In genomic region chr1:21938791-21939538, GRCh38 we compare ENCODE assay signal across 9 cellular contexts. TPM values are rescaled to one million over a fixed set of nuclear protein-coding genes. Genes with fewer than 3 reads are reported as not detected.
A peak's percentile ranks its signal among the peaks of the same experiment; 100 is the strongest.
DNase-seq lines count a peak whose midpoint lies in the region; ATAC-seq, FAIRE-seq and TF ChIP-seq lines count a peak whose summit lies in the region.
"Had no signal": no experiment of that assay in that cellular context is flagged by ENCODE, and none has a peak within 500 bp of the region (broad histone marks: within the 10 kb centered on the region; RNA-seq: fewer than 3 reads in every experiment).

No MANE protein-coding gene starts in this region.

- DNase-seq in RWPE1 (ENCODE audit: low spot score) (no peak), K562 (ENCODE audit: extremely low read depth in 1 of 4, low spot score in 3 of 4) (peak in 2 of 4 experiments; percentile 52 to 54), right lobe of liver (no peak), D341Med (ENCODE audit: low spot score) (no peak), LoVo (ENCODE audit: low spot score) (no peak)
- DNase-seq in stimulated activated naive CD8-positive, alpha-beta T cell treated with anti-CD3 and anti-CD28 coated beads, Interleukin-15, amount 100 ng/mL, for 72 hours: no peak
- DNase-seq: activated naive CD4-positive, alpha-beta T cell; SHP77 treated with DMSO at 0.1 percent for 48 hours had no signal

- CTCF ChIA-PET in RWPE1 (lab: Yijun Ruan, JAX) (interaction anchor here (0.6 to 1.3 kb wide), 3 partner anchors 8 to 90 kb away, joined by 3 to 6 read pairs (median 4); no protein-coding TSS in a partner anchor), K562 (lab: Yijun Ruan, JAX; ENCODE audit: low intra/inter-chr PET ratio) (no interaction called here)

- no peaks in the 10 kb centered on the region for H3K9me3 ChIP-seq in K562 (replicated peaks; ENCODE audit: control insufficient read depth, insufficient read depth, low read depth, low read length)
- no peaks in the 10 kb centered on the region for H3K9me3 ChIP-seq in right lobe of liver

- H3K27ac ChIP-seq in RWPE1: peak overlapping the region; percentile 96
- H3K27ac ChIP-seq in K562 (ENCODE audit: extremely low read depth, low read depth, low read length): no peak overlapping the region
- peak overlapping the region in 2 of 3 donors; percentile 3 to 9 for H3K27ac ChIP-seq in right lobe of liver

- no peak for TF ChIP-seq CTCF in RWPE1 (conservative IDR thresholded peaks at IDR 0.05; ENCODE audit: low read depth)
- TF ChIP-seq CTCF in K562 (IDR thresholded peaks at IDR 0.05 in 2 of 3, conservative IDR thresholded peaks at IDR 0.05 in 1 of 3; ENCODE audit: insufficient read depth in 2 of 3, low read depth in 1 of 3, low read length in 3 of 3): no peak
- TF ChIP-seq CTCF in right lobe of liver (IDR thresholded peaks at IDR 0.05): no peak

- no peaks in the 10 kb centered on the region for H3K27me3 ChIP-seq in K562 (ENCODE audit: control insufficient read depth in 2 of 2, insufficient read depth in 2 of 2, low read length in 2 of 2)
- H3K27me3 ChIP-seq in right lobe of liver: no peaks in the 10 kb centered on the region

- H3K79me2 ChIP-seq in K562 (ENCODE audit: control insufficient read depth, insufficient read depth, low read length): peaks cover 29% of the 10 kb centered on the region

- peaks cover 36% of the 10 kb centered on the region for H3K4me1 Mint-ChIP-seq in stimulated activated naive CD8-positive, alpha-beta T cell treated with anti-CD3 and anti-CD28 coated beads, Interleukin-15, amount 100 ng/mL, for 72 hours

- 0 out of 2 replicates have a peak overlapping the region, but pooled peaks have one; percentile 2 for H3K4me2 ChIP-seq in K562 (ENCODE audit: insufficient read depth, low read length)

- ATAC-seq in K562 (no peak), right lobe of liver (no peak), GM19463 (IDR thresholded peaks at IDR 0.05; ENCODE audit: unreplicated experiment) (no peak)
- ATAC-seq in stimulated activated naive CD8-positive, alpha-beta T cell treated with anti-CD3 and anti-CD28 coated beads, Interleukin-15, amount 100 ng/mL, for 72 hours: no peak

- peaks cover 10% of the 10 kb centered on the region; the same call in 1 of the 3 replicates for H3K36me3 ChIP-seq in K562 (ENCODE audit: control insufficient read depth, insufficient read depth, low read length)
- no peaks in the 10 kb centered on the region for H3K36me3 ChIP-seq in right lobe of liver

- peaks cover 69 to 77% of the 10 kb centered on the region in 2 experiments for H3K4me1 ChIP-seq in K562 (replicated peaks in 1 of 2; ENCODE audit: control insufficient read depth in 2 of 2, insufficient read depth in 2 of 2, low read length in 2 of 2)
- H3K4me1 ChIP-seq in right lobe of liver: peaks cover 0 to 4% (median 0%) of the 10 kb centered on the region in 4 donors

- H3K4me3 ChIP-seq in K562 (no peak overlapping the region), right lobe of liver (no peak overlapping the region)

- no peak for FAIRE-seq in K562 (lab: Jason Lieb, UNC)

- H4K20me1 ChIP-seq in K562 (replicated peaks; ENCODE audit: control insufficient read depth, insufficient read depth, low read length): no peaks in the 10 kb centered on the region

- peak overlapping the region; percentile 36 for H2AFZ ChIP-seq in K562 (ENCODE audit: low read depth, low read length)

- 30% methylated on average over 10 of the region's 10 CpGs for WGBS in K562 (ENCODE audit: insufficient coverage, low coverage, missing lambda C conversion rate)
- 60% methylated on average over 7 of the region's 10 CpGs for WGBS in right lobe of liver (ENCODE audit: insufficient coverage, low coverage, low lambda C conversion rate, missing lambda C conversion rate)

- peak overlapping the region in 1 of 2 donors; percentile 75 for H3K27ac Mint-ChIP-seq in stimulated activated naive CD8-positive, alpha-beta T cell treated with anti-CD3 and anti-CD28 coated beads, Interleukin-15, amount 100 ng/mL, for 72 hours

- TF ChIP-seq RAD21 in K562 (CRISPR knock-in tag; conservative IDR thresholded peaks at IDR 0.05 in 1 of 2, IDR thresholded peaks at IDR 0.05 in 1 of 2): no peak

- BruUV-seq in K562 (replicated peaks; lab: Mats Ljungman, UMichigan): no TSS peak

- POLR2A ChIA-PET in RWPE1 (lab: Yijun Ruan, JAX; ENCODE audit: low non-redundant PET): no interaction called here
- POLR2A ChIA-PET in K562 (lab: Yijun Ruan, JAX): interaction anchor here (0.7 to 1.8 kb wide), 7 partner anchors 10 to 374 kb away, joined by 3 to 10 read pairs (median 4); no protein-coding TSS in a partner anchor

- no peak for TF ChIP-seq POLR2A in K562 (conservative IDR thresholded peaks at IDR 0.05)
- TF ChIP-seq POLR2A in right lobe of liver (IDR thresholded peaks at IDR 0.05): no peak

- in situ Hi-C loops in K562 (cut with MboI): no loop called here

- H3K9ac ChIP-seq in K562 (ENCODE audit: insufficient read depth in 1 of 2, low read depth in 2 of 2, low read length in 2 of 2): peak overlapping the region in 1 of 2 experiments; percentile 73; a peak in 1 of 4 replicates

- peaks cover 20% of the 10 kb centered on the region for H3K27me3 Mint-ChIP-seq in stimulated activated naive CD8-positive, alpha-beta T cell treated with anti-CD3 and anti-CD28 coated beads, Interleukin-15, amount 100 ng/mL, for 72 hours

- no peak for TF ChIP-seq EP300 in K562 (IDR thresholded peaks at IDR 0.05; ENCODE audit: low read length)

- H3K4me3 Mint-ChIP-seq in stimulated activated naive CD8-positive, alpha-beta T cell treated with anti-CD3 and anti-CD28 coated beads, Interleukin-15, amount 100 ng/mL, for 72 hours: peak overlapping the region; percentile 40 to 57

- intact Hi-C loops in K562 (cut with micrococcal nuclease) (no loop called here), right lobe of liver (cut with DNase I) (no loop called here)

- H3K9me3 Mint-ChIP-seq in stimulated activated naive CD8-positive, alpha-beta T cell treated with anti-CD3 and anti-CD28 coated beads, Interleukin-15, amount 100 ng/mL, for 72 hours: no peaks in the 10 kb centered on the region

- H3K9me1 ChIP-seq in K562 (ENCODE audit: control insufficient read depth, insufficient read depth, low read length): no peaks in the 10 kb centered on the region

TF ChIP-seq in K562, 482 proteins besides CTCF, POLR2A, EP300 and RAD21 (continues in another document):
- TF ChIP-seq VEZF1 (CRISPR knock-in tag; IDR thresholded peaks at IDR 0.05) (peak; percentile 33), GATA2 (CRISPR knock-in tag; IDR thresholded peaks at IDR 0.05) (peak; percentile 37; the same call in 1 of the 2 replicates)

RNA-seq across cellular contexts. Expression of gene HSPG2, which starts 1.9 kb away (rescaled TPM):
- 232 and 574 TPM in 2 replicates for total RNA-seq in K562 (2011; cell fraction: chromatin; rRNA removed; ENCODE audit: low replicate concordance)
- 235 and 282 TPM in 2 replicates for total RNA-seq in K562 (2011; cell fraction: nucleolus; rRNA removed)
- total RNA-seq in K562 (2011; cell fraction: nucleoplasm; rRNA removed): 178 and 183 TPM in 2 replicates
- total RNA-seq in K562 (2014; rRNA removed): 21.0 and 31.3 TPM in 2 replicates
- total RNA-seq in K562 (2014; rRNA removed; fragmentation: Illumina TruSeq; extraction: Trizol): 11.4 and 15.7 TPM in 2 replicates
- total RNA-seq in K562 (2015; rRNA removed; fragmentation: Illumina TruSeq; extraction: Trizol): 13.7 and 17.1 TPM in 2 replicates
- total RNA-seq in K562 (2021): 139 and 160 TPM in 2 replicates
- polyA plus RNA-seq in K562 (2011; rRNA removed): 9.9 and 20.6 TPM in 2 replicates
- 14.0 and 24.0 TPM in 2 replicates for polyA plus RNA-seq in K562 (2011; cell fraction: cytosol; rRNA removed)
- polyA plus RNA-seq in K562 (2011; cell fraction: nucleus; rRNA removed): 101 and 113 TPM in 2 replicates
- polyA plus RNA-seq in K562 (2012): 55.2 and 134 TPM in 2 replicates
- 30.9 and 52.3 TPM in 2 replicates for polyA plus RNA-seq in K562 (2014; fragmentation: Illumina TruSeq; extraction: Trizol)
- under 1 TPM; 0.14 to 0.86 TPM for polyA plus RNA-seq in K562 (2014; fragmentation: Nextera tagmentation; extraction: Ambion mirVana)
- polyA plus RNA-seq in K562 (2014; rRNA removed): 29.9 and 34.2 TPM in 2 replicates
- polyA minus RNA-seq in K562 (2011; rRNA and poly(A)+ RNA removed): 23.2 and 36.8 TPM in 2 replicates
- 58.5 and 103 TPM in 2 replicates for polyA minus RNA-seq in K562 (2011; cell fraction: cytosol; rRNA and poly(A)+ RNA removed)
- 67.2 and 102 TPM in 2 replicates for polyA minus RNA-seq in K562 (2011; cell fraction: nucleus; rRNA and poly(A)+ RNA removed)
- 10 to 100 TPM; 31.3 to 90.9 (median 43.7) TPM for total RNA-seq in right lobe of liver

RNA-seq across cellular contexts. Expression of gene CELA3B, which starts 37.9 kb away (rescaled TPM):
- total RNA-seq in K562 (2011; cell fraction: chromatin; rRNA removed; ENCODE audit: low replicate concordance): not detected in 2 replicates
- total RNA-seq in K562 (2011; cell fraction: nucleolus; rRNA removed): not detected in 2 replicates
- not detected in 2 replicates for total RNA-seq in K562 (2011; cell fraction: nucleoplasm; rRNA removed)
- total RNA-seq in K562 (2014; rRNA removed) (not detected in 2 replicates), K562 (2014; rRNA removed; fragmentation: Illumina TruSeq; extraction: Trizol) (not detected in 2 replicates), K562 (2015; rRNA removed; fragmentation: Illumina TruSeq; extraction: Trizol) (not detected in 2 replicates), K562 (2021) (3.1 and 3.8 TPM in 2 replicates), right lobe of liver (not detected)
- polyA plus RNA-seq in K562 (2011; rRNA removed) (not detected in 2 replicates), K562 (2014; fragmentation: Illumina TruSeq; extraction: Trizol) (not detected in 2 replicates), K562 (2014; fragmentation: Nextera tagmentation; extraction: Ambion mirVana) (not detected), K562 (2014; rRNA removed) (not detected in 2 replicates)
- polyA plus RNA-seq in K562 (2011; cell fraction: cytosol; rRNA removed): not detected in 2 replicates
- not detected in 2 replicates for polyA plus RNA-seq in K562 (2011; cell fraction: nucleus; rRNA removed)
- not detected in 2 replicates for polyA plus RNA-seq in K562 (2012)
- polyA minus RNA-seq in K562 (2011; rRNA and poly(A)+ RNA removed): not detected in 2 replicates
- polyA minus RNA-seq in K562 (2011; cell fraction: cytosol; rRNA and poly(A)+ RNA removed): not detected in 2 replicates
- polyA minus RNA-seq in K562 (2011; cell fraction: nucleus; rRNA and poly(A)+ RNA removed): not detected in 2 replicates
